1 cellular context compared by ENCODE assay signal in the genomic region with DNA sequence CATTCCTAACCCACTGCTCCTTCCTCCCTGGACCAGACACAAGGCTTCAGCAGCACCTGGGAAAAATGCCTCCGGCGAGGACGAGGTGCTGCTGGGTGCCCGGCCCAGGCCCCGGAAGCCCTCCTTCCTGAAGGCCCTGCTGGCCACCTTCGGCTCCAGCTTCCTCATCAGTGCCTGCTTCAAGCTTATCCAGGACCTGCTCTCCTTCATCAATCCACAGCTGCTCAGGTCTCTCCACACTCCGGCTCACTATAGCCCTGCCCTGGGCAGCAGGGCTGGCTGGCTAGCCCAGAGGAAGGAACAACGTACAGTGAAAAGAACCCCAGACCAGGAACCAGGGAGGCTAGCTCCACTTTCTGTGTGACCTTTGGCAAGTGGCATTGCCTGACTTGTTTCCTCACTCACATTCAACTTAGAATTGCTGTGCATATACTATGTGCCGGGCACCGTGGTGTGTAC.
TF ChIP-seq lines count a peak whose summit lies in the region.

No MANE protein-coding gene starts in this region.

TF ChIP-seq in SK-N-SH, 30 proteins besides CTCF, POLR2A, EP300 and RAD21:
- TF ChIP-seq GATA2 (CRISPR knock-in tag; IDR thresholded peaks at IDR 0.05), result no peak
- no peak for TF ChIP-seq CHD2 (IDR thresholded peaks at IDR 0.05; ENCODE audit: low read length, partially characterized antibody)
- TF ChIP-seq PBX3 (IDR thresholded peaks at IDR 0.05), result no peak
- no peak for TF ChIP-seq POLR2AphosphoS5 (IDR thresholded peaks at IDR 0.05; ENCODE audit: low read depth, low read length)
- no peak for TF ChIP-seq GABPA (IDR thresholded peaks at IDR 0.05; ENCODE audit: low read depth)
- no peak for TF ChIP-seq NFIC (IDR thresholded peaks at IDR 0.05; ENCODE audit: borderline replicate concordance)
- no peak for TF ChIP-seq FOSL2 (IDR thresholded peaks at IDR 0.05; ENCODE audit: borderline replicate concordance, low read depth)
